In the genomic region with DNA sequence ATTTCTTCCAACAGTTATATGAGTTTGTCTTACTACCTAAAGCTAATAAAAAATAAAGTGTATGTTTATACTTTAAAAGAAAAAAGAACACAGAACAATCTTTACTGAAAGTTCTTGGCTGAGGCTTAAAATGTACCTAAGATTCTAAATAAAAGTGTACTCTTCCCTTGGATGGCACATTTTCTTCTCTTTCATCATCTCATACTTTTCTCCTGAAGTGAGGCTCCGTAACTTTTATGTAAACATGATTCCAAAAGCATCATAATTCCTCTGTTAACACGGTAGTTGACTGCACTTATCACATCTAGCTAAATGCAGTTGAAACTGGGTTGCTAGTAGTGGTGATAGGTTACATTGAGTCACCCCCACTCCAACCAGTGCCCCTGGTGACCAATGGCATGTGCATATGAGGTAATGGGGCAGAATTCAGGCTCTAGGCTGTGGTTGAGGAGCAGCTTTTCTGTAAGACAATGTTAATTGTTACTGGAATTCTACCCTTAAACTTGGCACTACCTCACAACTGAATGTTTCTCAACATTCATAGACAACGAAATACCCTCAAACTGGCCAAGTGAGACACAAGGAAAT, we compare ENCODE assay signal across 14 cellular contexts. TPM values are rescaled to one million over a fixed set of nuclear protein-coding genes. Genes with fewer than 3 reads are reported as not detected.
DNase-seq lines count a peak whose midpoint lies in the region; ATAC-seq and TF ChIP-seq lines count a peak whose summit lies in the region.
"Had no signal": no experiment of that assay in that cellular context is flagged by ENCODE, and none has a peak within 500 bp of the region (broad histone marks: within the 10 kb centered on the region; RNA-seq: fewer than 3 reads in every experiment).

No MANE protein-coding gene starts in this region.

- no peaks in the 10 kb centered on the region for H3K27me3 Mint-ChIP-seq in WTC11 (ENCODE audit: low read depth)
- H3K27me3 Mint-ChIP-seq in activated naive CD4-positive, alpha-beta T cell treated with anti-CD3 and anti-CD28 coated beads, Interleukin-2, amount 10 ng/mL, durations not matched to agents 7 days and 5 days: no peaks in the 10 kb centered on the region
- H3K27me3 Mint-ChIP-seq: natural killer cell treated with Interleukin-12 subunit alpha and Interleukin-12 subunit beta and Interleukin-15 and Interleukin-18, amount 100 ng/mL, for 72 hours had no signal

- ATAC-seq in WTC11 (peak; percentile 32), HG03565 (IDR thresholded peaks at IDR 0.05; ENCODE audit: unreplicated experiment) (no peak)
- ATAC-seq: activated CD4-positive, CD25-positive, alpha-beta regulatory T cell treated with anti-CD3 and anti-CD28 coated beads, Interleukin-2, amount 50 U/mL, for 24 hours; GM12878; natural killer cell treated with Interleukin-12 subunit alpha and Interleukin-12 subunit beta and Interleukin-15 and Interleukin-18, amount 100 ng/mL, for 72 hours had no signal

- POLR2A ChIA-PET in WTC11 (lab: Charles Lee): no interaction called here

- no peak for TF ChIP-seq CTCF in WTC11 (IDR thresholded peaks at IDR 0.05)

- H3K9me3 Mint-ChIP-seq in WTC11: peaks cover under 1% of the 10 kb centered on the region; the same call in 1 of the 2 replicates
- no peaks in the 10 kb centered on the region for H3K9me3 Mint-ChIP-seq in activated naive CD4-positive, alpha-beta T cell treated with anti-CD3 and anti-CD28 coated beads, Interleukin-2, amount 10 ng/mL, durations not matched to agents 7 days and 5 days
- H3K9me3 Mint-ChIP-seq: natural killer cell treated with Interleukin-12 subunit alpha and Interleukin-12 subunit beta and Interleukin-15 and Interleukin-18, amount 100 ng/mL, for 72 hours had no signal

- peak; percentile 13 for DNase-seq in DMS53 (lab: John Stamatoyannopoulos, UW)
- DNase-seq in DMS53 treated with DMSO at 0.1 percent for 48 hours (lab: John Stamatoyannopoulos, UW; ENCODE audit: unreplicated experiment): no peak
- DNase-seq in WTC11 (ENCODE audit: low spot score): no peak
- peak; percentile 7 for DNase-seq in hepatic stellate cell (ENCODE audit: low spot score)
- peak; percentile 78 for DNase-seq in stromal cell of bone marrow (ENCODE audit: low read depth)
- DNase-seq in NAMALWA (ENCODE audit: low spot score): no peak
- DNase-seq in activated naive CD4-positive, alpha-beta T cell treated with anti-CD3 and anti-CD28 coated beads, Interleukin-2, amount 10 ng/mL, durations not matched to agents 7 days and 5 days: no peak
- DNase-seq: amygdala, DMS79, NCI-H2081 treated with DMSO at 0.1 percent for 48 hours had no signal

- H3K4me3 Mint-ChIP-seq in WTC11: no peak overlapping the region
- H3K4me3 Mint-ChIP-seq in activated naive CD4-positive, alpha-beta T cell treated with anti-CD3 and anti-CD28 coated beads, Interleukin-2, amount 10 ng/mL, durations not matched to agents 7 days and 5 days: no peak overlapping the region
- H3K4me3 Mint-ChIP-seq: natural killer cell treated with Interleukin-12 subunit alpha and Interleukin-12 subunit beta and Interleukin-15 and Interleukin-18, amount 100 ng/mL, for 72 hours had no signal

- H3K27ac Mint-ChIP-seq in WTC11: no peak overlapping the region
- no peak overlapping the region for H3K27ac Mint-ChIP-seq in activated naive CD4-positive, alpha-beta T cell treated with anti-CD3 and anti-CD28 coated beads, Interleukin-2, amount 10 ng/mL, durations not matched to agents 7 days and 5 days
- H3K27ac Mint-ChIP-seq: natural killer cell treated with Interleukin-12 subunit alpha and Interleukin-12 subunit beta and Interleukin-15 and Interleukin-18, amount 100 ng/mL, for 72 hours had no signal

- CTCF ChIA-PET in WTC11 (lab: Charles Lee): no interaction called here
- CTCF ChIA-PET in activated naive CD4-positive, alpha-beta T cell treated with anti-CD3 and anti-CD28 coated beads, Interleukin-2, amount 10 ng/mL, durations not matched to agents 7 days and 5 days (lab: Charles Lee): no interaction called here

- no peaks in the 10 kb centered on the region for H3K36me3 Mint-ChIP-seq in WTC11
- peaks cover 29% of the 10 kb centered on the region for H3K36me3 Mint-ChIP-seq in activated naive CD4-positive, alpha-beta T cell treated with anti-CD3 and anti-CD28 coated beads, Interleukin-2, amount 10 ng/mL, durations not matched to agents 7 days and 5 days

- no peaks in the 10 kb centered on the region for H3K4me1 Mint-ChIP-seq in WTC11
- no peaks in the 10 kb centered on the region for H3K4me1 Mint-ChIP-seq in activated naive CD4-positive, alpha-beta T cell treated with anti-CD3 and anti-CD28 coated beads, Interleukin-2, amount 10 ng/mL, durations not matched to agents 7 days and 5 days

TF ChIP-seq in WTC11, 78 proteins besides CTCF, POLR2A, EP300 and RAD21:
- TF ChIP-seq, protein P1, sequence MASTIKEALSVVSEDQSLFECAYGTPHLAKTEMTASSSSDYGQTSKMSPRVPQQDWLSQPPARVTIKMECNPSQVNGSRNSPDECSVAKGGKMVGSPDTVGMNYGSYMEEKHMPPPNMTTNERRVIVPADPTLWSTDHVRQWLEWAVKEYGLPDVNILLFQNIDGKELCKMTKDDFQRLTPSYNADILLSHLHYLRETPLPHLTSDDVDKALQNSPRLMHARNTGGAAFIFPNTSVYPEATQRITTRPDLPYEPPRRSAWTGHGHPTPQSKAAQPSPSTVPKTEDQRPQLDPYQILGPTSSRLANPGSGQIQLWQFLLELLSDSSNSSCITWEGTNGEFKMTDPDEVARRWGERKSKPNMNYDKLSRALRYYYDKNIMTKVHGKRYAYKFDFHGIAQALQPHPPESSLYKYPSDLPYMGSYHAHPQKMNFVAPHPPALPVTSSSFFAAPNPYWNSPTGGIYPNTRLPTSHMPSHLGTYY (CRISPR knock-in tag; IDR thresholded peaks at IDR 0.05): no peak
- TF ChIP-seq ATF2 (CRISPR knock-in tag; IDR thresholded peaks at IDR 0.05; ENCODE audit: borderline replicate concordance, low read depth) (no peak), NR1H2 (CRISPR knock-in tag; IDR thresholded peaks at IDR 0.05) (no peak), GRHL2 (CRISPR knock-in tag; IDR thresholded peaks at IDR 0.05; ENCODE audit: insufficient replicate concordance, severe bottlenecking) (no peak), GABPB1 (CRISPR knock-in tag; IDR thresholded peaks at IDR 0.05) (no peak), ZNF281 (CRISPR knock-in tag; IDR thresholded peaks at IDR 0.05) (no peak), ESRRA (CRISPR knock-in tag; IDR thresholded peaks at IDR 0.05; ENCODE audit: borderline replicate concordance) (no peak)
- TF ChIP-seq, protein P2, sequence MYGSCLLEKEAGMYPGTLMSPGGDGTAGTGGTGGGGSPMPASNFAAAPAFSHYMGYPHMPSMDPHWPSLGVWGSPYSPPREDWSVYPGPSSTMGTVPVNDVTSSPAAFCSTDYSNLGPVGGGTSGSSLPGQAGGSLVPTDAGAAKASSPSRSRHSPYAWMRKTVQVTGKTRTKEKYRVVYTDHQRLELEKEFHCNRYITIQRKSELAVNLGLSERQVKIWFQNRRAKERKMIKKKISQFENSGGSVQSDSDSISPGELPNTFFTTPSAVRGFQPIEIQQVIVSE (CRISPR knock-in tag; IDR thresholded peaks at IDR 0.05; ENCODE audit: borderline replicate concordance): no peak
TF ChIP-seq in WTC11: peak in this region for 0.

RNA-seq across cellular contexts. Expression of gene WASHC3, which starts 38.4 kb away (rescaled TPM):
- 6.0 to 9.9 TPM (median 9.6 TPM) in 3 replicates for total RNA-seq in WTC11 (2021)

Comparison
In these comparisons a context has a peak if more than half of its experiments do, and no peak if none do; other contexts are left out.
1. DNase-seq: peak in DMS53 (single experiment), hepatic stellate cell (single experiment) and stromal cell of bone marrow (single experiment); none in DMS53 treated with DMSO at 0.1 percent for 48 hours (single experiment), WTC11 (single experiment), NAMALWA (single experiment) and activated naive CD4-positive, alpha-beta T cell treated with anti-CD3 and anti-CD28 coated beads, Interleukin-2, amount 10 ng/mL, durations not matched to agents 7 days and 5 days (single experiment).